12 cellular contexts compared by ENCODE assay signal in genomic region chr14:68659021-68659931, GRCh38.
A peak's percentile ranks its signal among the peaks of the same experiment; 100 is the strongest.
DNase-seq lines count a peak whose midpoint lies in the region; ATAC-seq and TF ChIP-seq lines count a peak whose summit lies in the region.
"Had no signal": no experiment of that assay in that cellular context is flagged by ENCODE, and none has a peak within 500 bp of the region (broad histone marks: within the 10 kb centered on the region; RNA-seq: fewer than 3 reads in every experiment).

No MANE protein-coding gene starts in this region.

- no peak overlapping the region for H2BK20ac ChIP-seq in H9 (ENCODE audit: low read depth, low read length, poor library complexity, severe bottlenecking)

- ATAC-seq in left lung = peak; percentile 15
- ATAC-seq in HG02981 (IDR thresholded peaks at IDR 0.05; ENCODE audit: unreplicated experiment) = no peak
- ATAC-seq in naive thymus-derived CD8-positive, alpha-beta T cell = no peak
- ATAC-seq: activated naive CD4-positive, alpha-beta T cell treated with anti-CD3 and anti-CD28 coated beads, Interleukin-2, amount 50 U/mL, for 72 hours; SK-N-SH treated with all-trans-retinoic acid at 6 μM for 48 hours had no signal

- no peak overlapping the region for H3K4ac ChIP-seq in H9 (ENCODE audit: low read depth, low read length)

- no peak overlapping the region for H2BK5ac ChIP-seq in H9 (ENCODE audit: insufficient read length, low read length)

- no peak overlapping the region for H2BK12ac ChIP-seq in H9 (ENCODE audit: insufficient read length, low read depth, low read length)

- intact Hi-C loops in left lung (cut with DNase I) = no loop called here

- H4K20me1 ChIP-seq in H9 (ENCODE audit: control insufficient read depth, insufficient read depth, insufficient read length) = no peaks in the 10 kb centered on the region

- H3K4me3 ChIP-seq in left lung = no peak overlapping the region
- H3K4me3 ChIP-seq in skeletal muscle tissue (ENCODE audit: low read length in 3 of 3) = no peak overlapping the region
- H3K4me3 ChIP-seq: HAP-1 had no signal

- H3K18ac ChIP-seq in H9 (ENCODE audit: insufficient read length, low read depth, low read length) = no peak overlapping the region

- no peak overlapping the region for H3K4me3 Mint-ChIP-seq in H9
- no peak overlapping the region for H3K4me3 Mint-ChIP-seq in naive thymus-derived CD8-positive, alpha-beta T cell
- H3K4me3 Mint-ChIP-seq: CD4-positive, alpha-beta memory T cell had no signal

- H2AK5ac ChIP-seq in H9 (ENCODE audit: insufficient read length, low read length) = no peak overlapping the region

- H3K27me3 Mint-ChIP-seq in H9 (ENCODE audit: low read depth) = peaks cover 6% of the 10 kb centered on the region
- H3K27me3 Mint-ChIP-seq in naive thymus-derived CD8-positive, alpha-beta T cell = no peaks in the 10 kb centered on the region
- H3K27me3 Mint-ChIP-seq: CD4-positive, alpha-beta memory T cell had no signal

- no peaks in the 10 kb centered on the region for H3K23me2 ChIP-seq in H9 (ENCODE audit: insufficient read length, low read depth, low read length, poor library complexity, severe bottlenecking)

- DNase-seq in H9 = peak; percentile 26
- DNase-seq in ecto neural progenitor cell (ENCODE audit: low spot score) = peak; percentile 63
- no peak for DNase-seq in left lung
- no peak for DNase-seq in stimulated activated CD4-positive, alpha-beta T cell treated with anti-CD3 and anti-CD28 coated beads, Interleukin-2, amount 100 ng/mL, for 48 hours
- DNase-seq in activated T-cell treated with anti-CD3 and anti-CD28 coated beads, Interleukin-2, amount 50 U/mL, for 1 hour = no peak
- no peak for DNase-seq in naive thymus-derived CD8-positive, alpha-beta T cell
- DNase-seq: CD4-positive, alpha-beta memory T cell had no signal

- no peak overlapping the region for H4K8ac ChIP-seq in H9 (replicated peaks; ENCODE audit: insufficient read length, low read depth, low read length)

- H3K9me3 ChIP-seq in H9 (ENCODE audit: control insufficient read depth, low read depth, low read length) (no peaks in the 10 kb centered on the region), left lung (no peaks in the 10 kb centered on the region), skeletal muscle tissue (ENCODE audit: control insufficient read depth in 3 of 3, low read length in 3 of 3) (no peaks in the 10 kb centered on the region)
- H3K9me3 ChIP-seq: HAP-1 had no signal

- H3K56ac ChIP-seq in H9 (ENCODE audit: insufficient read length, low read depth, low read length) = no peak overlapping the region

- no peak overlapping the region for H3T11ph ChIP-seq in H9 (ENCODE audit: low read length)

- H3K4me1 Mint-ChIP-seq in H9 = peaks cover 19 to 26% of the 10 kb centered on the region in 2 experiments
- H3K4me1 Mint-ChIP-seq in naive thymus-derived CD8-positive, alpha-beta T cell = peaks cover 17 to 36% (median 33%) of the 10 kb centered on the region in 4 donors

- POLR2A ChIA-PET in naive thymus-derived CD8-positive, alpha-beta T cell (lab: Charles Lee) = no interaction called here

- no peak overlapping the region for H3K23ac ChIP-seq in H9 (ENCODE audit: insufficient read length, low read depth, low read length)

- no peak overlapping the region for H4K5ac ChIP-seq in H9 (ENCODE audit: insufficient read length, low read depth, low read length)

- H3K27ac Mint-ChIP-seq in H9 = peak overlapping the region in 1 of 3 experiments; percentile 49; a peak in 1 of 7 replicates
- no peak overlapping the region for H3K27ac Mint-ChIP-seq in naive thymus-derived CD8-positive, alpha-beta T cell
- H3K27ac Mint-ChIP-seq: activated naive CD4-positive, alpha-beta T cell treated with anti-CD3 and anti-CD28 coated beads, Interleukin-2, amount 50 U/mL, for 72 hours had no signal

- no CpG with 5 or more reads among the region's 18 CpGs for WGBS in H9 (ENCODE audit: extremely low coverage, insufficient read length, low lambda C conversion rate)

- no peak overlapping the region for H3K4me2 ChIP-seq in H9 (ENCODE audit: insufficient read depth, insufficient read length, low read length)

- TF ChIP-seq CTCF in H9 (conservative IDR thresholded peaks at IDR 0.05) = no peak
- no peak for TF ChIP-seq CTCF in left lung (IDR thresholded peaks at IDR 0.05)

- H3K27ac ChIP-seq in H9 (ENCODE audit: insufficient read length, low read depth, low read length) = no peak overlapping the region
- peak overlapping the region; percentile 18 to 35 for H3K27ac ChIP-seq in left lung
- H3K27ac ChIP-seq in skeletal muscle tissue (ENCODE audit: low read depth, low read length) = peak overlapping the region; percentile 6

- H3K9ac ChIP-seq in H9 (ENCODE audit: extremely low read depth, insufficient read length, low read length) (no peak overlapping the region), skeletal muscle tissue (ENCODE audit: low read depth in 1 of 3, low read length in 3 of 3) (no peak overlapping the region)

- H3K4me1 ChIP-seq in H9 (ENCODE audit: insufficient read depth, low read length) = no peaks in the 10 kb centered on the region; the same call in 1 of the 2 replicates
- peaks cover 12% of the 10 kb centered on the region in 2 donors for H3K4me1 ChIP-seq in left lung
- peaks cover 27 to 35% (median 31%) of the 10 kb centered on the region in 3 donors for H3K4me1 ChIP-seq in skeletal muscle tissue (ENCODE audit: control insufficient read depth in 3 of 3, insufficient read depth in 3 of 3, low read length in 3 of 3)
- H3K4me1 ChIP-seq: HAP-1 had no signal

- no peak overlapping the region for H2BK15ac ChIP-seq in H9 (ENCODE audit: low read depth, low read length)

- H3K27me3 ChIP-seq in H9 (ENCODE audit: insufficient read depth, low read length) (no peaks in the 10 kb centered on the region), left lung (no peaks in the 10 kb centered on the region), skeletal muscle tissue (ENCODE audit: control insufficient read depth in 3 of 3, insufficient read depth in 3 of 3, low read length in 3 of 3) (no peaks in the 10 kb centered on the region)

- no peak overlapping the region for H2BK120ac ChIP-seq in H9 (ENCODE audit: low read depth, low read length, poor library complexity, severe bottlenecking)

- H3K36me3 ChIP-seq in left lung (no peaks in the 10 kb centered on the region), skeletal muscle tissue (ENCODE audit: control insufficient read depth in 3 of 3, insufficient read depth in 3 of 3, low read length in 3 of 3) (no peaks in the 10 kb centered on the region)
- H3K36me3 ChIP-seq: HAP-1 had no signal

- H3K79me1 ChIP-seq in H9 (ENCODE audit: insufficient read depth, low read depth, low read length, poor library complexity, severe bottlenecking) = no peaks in the 10 kb centered on the region

- H2AFZ ChIP-seq in H9 (ENCODE audit: low read length) = no peak overlapping the region

- no peaks in the 10 kb centered on the region for H3K79me2 ChIP-seq in H9 (ENCODE audit: insufficient read depth, low read length)

- no peaks in the 10 kb centered on the region for H3K36me3 Mint-ChIP-seq in H9 (ENCODE audit: insufficient read depth in 1 of 3, low read depth in 3 of 3)
- H3K36me3 Mint-ChIP-seq in naive thymus-derived CD8-positive, alpha-beta T cell = no peaks in the 10 kb centered on the region
- H3K36me3 Mint-ChIP-seq: CD4-positive, alpha-beta memory T cell had no signal

- no peak overlapping the region for H4K91ac ChIP-seq in H9 (ENCODE audit: insufficient read length, low read depth, low read length)

- no peak overlapping the region; the same call in 1 of the 2 replicates for H3K14ac ChIP-seq in H9 (ENCODE audit: insufficient read depth, low read length)

- H3K9me3 Mint-ChIP-seq in H9 = no peaks in the 10 kb centered on the region
- H3K9me3 Mint-ChIP-seq in naive thymus-derived CD8-positive, alpha-beta T cell = no peaks in the 10 kb centered on the region
- H3K9me3 Mint-ChIP-seq: CD4-positive, alpha-beta memory T cell had no signal

Comparison
In these comparisons a context has a peak if more than half of its experiments do, and no peak if none do; other contexts are left out.
1. DNase-seq: peak in H9 (single experiment) and ecto neural progenitor cell (single experiment); none in left lung (0 of 2), stimulated activated CD4-positive, alpha-beta T cell treated with anti-CD3 and anti-CD28 coated beads, Interleukin-2, amount 100 ng/mL, for 48 hours (0 of 2), activated T-cell treated with anti-CD3 and anti-CD28 coated beads, Interleukin-2, amount 50 U/mL, for 1 hour (single experiment) and naive thymus-derived CD8-positive, alpha-beta T cell (0 of 10).